9 cellular contexts compared by ENCODE assay signal in genomic region chr9:13787234-13787833, GRCh38.
DNase-seq lines count a peak whose midpoint lies in the region; ATAC-seq and TF ChIP-seq lines count a peak whose summit lies in the region.
"Had no signal": no experiment of that assay in that cellular context is flagged by ENCODE, and none has a peak within 500 bp of the region (broad histone marks: within the 10 kb centered on the region; RNA-seq: fewer than 3 reads in every experiment).

No MANE protein-coding gene starts in this region.

- H3K4me3 ChIP-seq in adipocyte (ENCODE audit: low read length): peak overlapping the region; percentile 73
- H3K4me3 ChIP-seq in heart left ventricle: peak overlapping the region in 10 of 12 donors; percentile 5 to 50 (median 31)

- no peaks in the 10 kb centered on the region for H3K9me3 Mint-ChIP-seq in endothelial cell (ENCODE audit: unreplicated experiment)
- H3K9me3 Mint-ChIP-seq in activated naive CD4-positive, alpha-beta T cell treated with anti-CD3 and anti-CD28 coated beads, Interleukin-2, amount 10 ng/mL, durations not matched to agents 7 days and 5 days: peaks cover 2% of the 10 kb centered on the region

- DNase-seq in DMS 273 (lab: John Stamatoyannopoulos, UW; ENCODE audit: unreplicated experiment): peak; percentile 64
- peak; percentile 61 for DNase-seq in adipocyte (ENCODE audit: low read depth)
- DNase-seq in heart left ventricle: peak in 3 of 5 donors; percentile 43 to 73 (median 61)
- peak; percentile 48 for DNase-seq in retina
- DNase-seq in endothelial cell (ENCODE audit: low spot score): no peak
- DNase-seq in midbrain (lab: John Stamatoyannopoulos, UW): no peak
- DNase-seq in activated naive CD4-positive, alpha-beta T cell treated with anti-CD3 and anti-CD28 coated beads, Interleukin-2, amount 10 ng/mL, durations not matched to agents 7 days and 5 days: no peak
- DNase-seq: activated effector memory CD4-positive, alpha-beta T cell treated with Interleukin-2 at 50 U/mL for 16 hours had no signal

- intact Hi-C loops in heart left ventricle (cut with DNase I): loop anchor here in 4 of 10 donors (5.0 to 10.0 kb wide), 3 partner anchors 73 to 557 kb away; no protein-coding TSS in a partner anchor

- H3K36me3 Mint-ChIP-seq in endothelial cell (ENCODE audit: low read depth, unreplicated experiment): no peaks in the 10 kb centered on the region
- no peaks in the 10 kb centered on the region for H3K36me3 Mint-ChIP-seq in activated naive CD4-positive, alpha-beta T cell treated with anti-CD3 and anti-CD28 coated beads, Interleukin-2, amount 10 ng/mL, durations not matched to agents 7 days and 5 days

- CTCF ChIA-PET in activated naive CD4-positive, alpha-beta T cell treated with anti-CD3 and anti-CD28 coated beads, Interleukin-2, amount 10 ng/mL, durations not matched to agents 7 days and 5 days (lab: Charles Lee): interaction anchor here (0.6 kb wide), 1 partner anchor 775 kb away, joined by 3 read pairs; no protein-coding TSS in a partner anchor

- H3K36me3 ChIP-seq in adipocyte (ENCODE audit: control insufficient read depth, insufficient read depth, low read length, severe bottlenecking): no peaks in the 10 kb centered on the region
- no peaks in the 10 kb centered on the region for H3K36me3 ChIP-seq in heart left ventricle

- 10 to 16% (median 15%) methylated on average over 10 of the region's 10 CpGs for WGBS in heart left ventricle, 4 donors

- H3K4me1 ChIP-seq in adipocyte (ENCODE audit: control insufficient read depth, insufficient read depth, low read length): peaks cover 23% of the 10 kb centered on the region
- peaks cover 0 to 43% (median 21%) of the 10 kb centered on the region in 12 donors for H3K4me1 ChIP-seq in heart left ventricle

- peak; percentile 72 to 92 (median 88) for ATAC-seq in heart left ventricle
- ATAC-seq in GM21717 (IDR thresholded peaks at IDR 0.05; ENCODE audit: unreplicated experiment): no peak

- peaks cover 4% of the 10 kb centered on the region for H3K4me1 Mint-ChIP-seq in endothelial cell (ENCODE audit: unreplicated experiment)
- H3K4me1 Mint-ChIP-seq in activated naive CD4-positive, alpha-beta T cell treated with anti-CD3 and anti-CD28 coated beads, Interleukin-2, amount 10 ng/mL, durations not matched to agents 7 days and 5 days: no peaks in the 10 kb centered on the region

- TF ChIP-seq CTCF in heart left ventricle (IDR thresholded peaks at IDR 0.05) (no peak), endothelial cell (IDR thresholded peaks at IDR 0.05; ENCODE audit: unreplicated experiment) (no peak)

- H3K27ac ChIP-seq in heart left ventricle: peak overlapping the region; percentile 81 to 95 (median 88)

- H3K27ac Mint-ChIP-seq in endothelial cell (ENCODE audit: unreplicated experiment): no peak overlapping the region
- no peak overlapping the region for H3K27ac Mint-ChIP-seq in activated naive CD4-positive, alpha-beta T cell treated with anti-CD3 and anti-CD28 coated beads, Interleukin-2, amount 10 ng/mL, durations not matched to agents 7 days and 5 days

- no peak for TF ChIP-seq POLR2A in heart left ventricle (IDR thresholded peaks at IDR 0.05)

- no peaks in the 10 kb centered on the region for H3K27me3 Mint-ChIP-seq in endothelial cell (ENCODE audit: unreplicated experiment)
- no peaks in the 10 kb centered on the region for H3K27me3 Mint-ChIP-seq in activated naive CD4-positive, alpha-beta T cell treated with anti-CD3 and anti-CD28 coated beads, Interleukin-2, amount 10 ng/mL, durations not matched to agents 7 days and 5 days

- peak overlapping the region; percentile 70 for H3K9ac ChIP-seq in adipocyte (ENCODE audit: low read length)

- H3K27me3 ChIP-seq in adipocyte (replicated peaks; ENCODE audit: control insufficient read depth, insufficient read depth, low read length) (no peaks in the 10 kb centered on the region), heart left ventricle (no peaks in the 10 kb centered on the region)

- no peak overlapping the region for H3K4me3 Mint-ChIP-seq in endothelial cell (ENCODE audit: unreplicated experiment)
- no peak overlapping the region for H3K4me3 Mint-ChIP-seq in activated naive CD4-positive, alpha-beta T cell treated with anti-CD3 and anti-CD28 coated beads, Interleukin-2, amount 10 ng/mL, durations not matched to agents 7 days and 5 days

- no peaks in the 10 kb centered on the region for H3K9me3 ChIP-seq in adipocyte (ENCODE audit: control insufficient read depth, low read length)
- no peaks in the 10 kb centered on the region for H3K9me3 ChIP-seq in heart left ventricle

Comparison
In these comparisons a context has a peak if more than half of its experiments do, and no peak if none do; other contexts are left out.
1. DNase-seq: peak in DMS 273 (single experiment), adipocyte (single experiment), heart left ventricle (3 of 5) and retina (single experiment); none in endothelial cell (single experiment), midbrain (single experiment) and activated naive CD4-positive, alpha-beta T cell treated with anti-CD3 and anti-CD28 coated beads, Interleukin-2, amount 10 ng/mL, durations not matched to agents 7 days and 5 days (single experiment).